Comparison of ENCODE assay signal across 20 cellular contexts in the genomic region with DNA sequence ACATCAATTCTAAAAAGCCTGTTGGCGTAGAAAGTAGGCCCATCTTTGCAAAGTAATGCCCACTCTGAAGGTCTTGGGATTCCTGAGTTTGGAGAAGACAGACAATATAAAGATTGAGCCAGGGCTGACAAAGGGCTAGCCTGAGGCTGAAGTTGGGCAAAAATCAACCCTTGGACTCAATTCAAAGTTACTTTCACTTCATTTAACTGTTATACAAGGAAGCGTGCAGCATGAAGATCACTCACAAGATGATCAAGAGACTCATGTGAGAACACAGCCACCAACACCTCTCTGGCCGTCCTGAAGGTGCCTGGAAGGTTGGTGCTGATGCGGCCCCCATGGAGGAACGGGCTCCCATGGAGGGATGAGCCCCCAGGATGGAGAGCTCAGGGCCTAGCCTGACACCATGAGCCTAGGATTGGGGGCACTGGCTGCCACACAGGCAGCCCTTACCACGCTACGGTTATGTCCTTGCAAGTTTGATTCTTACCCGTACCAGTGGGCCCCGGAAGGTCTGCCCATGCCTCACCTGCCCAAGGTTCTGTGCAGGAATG. TPM values are rescaled to one million over a fixed set of nuclear protein-coding genes. Genes with fewer than 3 reads are reported as not detected.
DNase-seq lines count a peak whose midpoint lies in the region; ATAC-seq and TF ChIP-seq lines count a peak whose summit lies in the region.
"Had no signal": no experiment of that assay in that cellular context is flagged by ENCODE, and none has a peak within 500 bp of the region (broad histone marks: within the 10 kb centered on the region; RNA-seq: fewer than 3 reads in every experiment).

No MANE protein-coding gene starts in this region.

- no peaks in the 10 kb centered on the region for H3F3A ChIP-seq in PC-3 (ENCODE audit: low read length, unreplicated experiment)

- H3K9me3 ChIP-seq in BLaER1 (no peaks in the 10 kb centered on the region), PC-3 (ENCODE audit: low read length) (no peaks in the 10 kb centered on the region), ascending aorta (no peaks in the 10 kb centered on the region), neuronal stem cell (replicated peaks in 1 of 2; ENCODE audit: control insufficient read depth in 2 of 2, insufficient read depth in 1 of 2, low read depth in 1 of 2, low read length in 2 of 2) (no peaks in the 10 kb centered on the region), left ventricle myocardium inferior (replicated peaks) (no peaks in the 10 kb centered on the region), MG63 (no peaks in the 10 kb centered on the region)

- no peak overlapping the region for H3K14ac ChIP-seq in neuronal stem cell (ENCODE audit: low read length)

- H3K36me3 ChIP-seq in BLaER1, result no peaks in the 10 kb centered on the region
- no peaks in the 10 kb centered on the region for H3K36me3 ChIP-seq in PC-3 (ENCODE audit: low read depth, low read length)
- H3K36me3 ChIP-seq in ascending aorta, result no peaks in the 10 kb centered on the region
- H3K36me3 ChIP-seq in neuronal stem cell (replicated peaks in 1 of 2; ENCODE audit: control insufficient read depth in 2 of 2, insufficient read depth in 2 of 2, low read length in 2 of 2), result no peaks in the 10 kb centered on the region
- no peaks in the 10 kb centered on the region for H3K36me3 ChIP-seq in left ventricle myocardium inferior
- H3K36me3 ChIP-seq in MG63, result no peaks in the 10 kb centered on the region

- H3K23ac ChIP-seq in neuronal stem cell (ENCODE audit: low read depth, low read length, poor library complexity), result no peak overlapping the region

- H3K4ac ChIP-seq in neuronal stem cell (ENCODE audit: low read length), result no peak overlapping the region

- no peak overlapping the region for H2BK12ac ChIP-seq in neuronal stem cell (ENCODE audit: low read length)

- intact Hi-C loops in PC-3 (cut with micrococcal nuclease) (no loop called here), ascending aorta (cut with DNase I) (loop anchor here (2.0 kb wide), 1 partner anchor 42 kb away; no protein-coding TSS in a partner anchor), left cardiac atrium (cut with DNase I) (no loop called here), left ventricle myocardium inferior (cut with micrococcal nuclease) (no loop called here)

- H3K79me2 ChIP-seq in PC-3 (ENCODE audit: low read length), result no peaks in the 10 kb centered on the region

- CTCF ChIA-PET in PC-3 (lab: Charles Lee), result no interaction called here

- H2BK15ac ChIP-seq in neuronal stem cell (ENCODE audit: low read length), result no peak overlapping the region

- no CpG with 5 or more reads among the region's 9 CpGs for WGBS in neuronal stem cell (ENCODE audit: extremely low coverage in 2 of 2, insufficient read length in 2 of 2, insufficient replicate concordance in 1 of 2), 2 donors

- H3K9ac ChIP-seq in BLaER1 (no peak overlapping the region), PC-3 (ENCODE audit: low read length) (peak overlapping the region; percentile 39; the same call in 1 of the 2 replicates), neuronal stem cell (ENCODE audit: low read depth, low read length, poor library complexity) (no peak overlapping the region)

- no peak overlapping the region for H4K91ac ChIP-seq in neuronal stem cell (ENCODE audit: low read depth, low read length, poor library complexity)

- no peak for TF ChIP-seq CTCF in PC-3 (conservative IDR thresholded peaks at IDR 0.05; ENCODE audit: low read depth, low read length)
- TF ChIP-seq CTCF in ascending aorta (IDR thresholded peaks at IDR 0.05), result no peak
- TF ChIP-seq CTCF in left ventricle myocardium inferior (IDR thresholded peaks at IDR 0.05; ENCODE audit: borderline replicate concordance), result no peak

- H3K27me3 ChIP-seq in BLaER1 (no peaks in the 10 kb centered on the region), PC-3 (ENCODE audit: low read length) (no peaks in the 10 kb centered on the region), ascending aorta (no peaks in the 10 kb centered on the region), neuronal stem cell (ENCODE audit: control insufficient read depth in 3 of 3, insufficient read depth in 3 of 3, low read depth in 1 of 3, low read length in 3 of 3) (no peaks in the 10 kb centered on the region), left ventricle myocardium inferior (ENCODE audit: low read depth) (peaks cover 14% of the 10 kb centered on the region), MG63 (no peaks in the 10 kb centered on the region)

- peaks cover 48% of the 10 kb centered on the region for H3K4me1 ChIP-seq in BLaER1
- peaks cover 25% of the 10 kb centered on the region for H3K4me1 ChIP-seq in PC-3 (ENCODE audit: insufficient read depth, low read length)
- H3K4me1 ChIP-seq in ascending aorta, result peaks cover 3 to 25% of the 10 kb centered on the region in 2 donors
- H3K4me1 ChIP-seq in neuronal stem cell (ENCODE audit: control insufficient read depth in 2 of 2, insufficient read depth in 1 of 2, low read depth in 1 of 2, low read length in 2 of 2), result peaks cover 5 to 7% of the 10 kb centered on the region in 2 donors
- H3K4me1 ChIP-seq in left ventricle myocardium inferior, result peaks cover 20% of the 10 kb centered on the region

- no peak overlapping the region for H3K18ac ChIP-seq in neuronal stem cell (ENCODE audit: low read length)

- no peak overlapping the region for H2AK5ac ChIP-seq in neuronal stem cell (ENCODE audit: low read depth, low read length)

- BruUV-seq in PC-3 (replicated peaks; lab: Mats Ljungman, UMichigan), result no TSS peak

- H4K8ac ChIP-seq in neuronal stem cell (ENCODE audit: low read depth, low read length), result peak overlapping the region; percentile 83

- H2BK5ac ChIP-seq in neuronal stem cell (ENCODE audit: low read length), result no peak overlapping the region

- no peak overlapping the region for H2AFZ ChIP-seq in PC-3 (ENCODE audit: low read length)
- no peak overlapping the region for H2AFZ ChIP-seq in neuronal stem cell (ENCODE audit: low read length)

- POLR2A ChIA-PET in PC-3 (lab: Charles Lee; ENCODE audit: unreplicated experiment), result interaction anchor here (0.7 kb wide), 1 partner anchor 29 kb away, joined by 3 read pairs; no protein-coding TSS in a partner anchor

- H4K20me1 ChIP-seq in BLaER1 (no peaks in the 10 kb centered on the region), PC-3 (ENCODE audit: low read length) (no peaks in the 10 kb centered on the region)

- H3K79me1 ChIP-seq in neuronal stem cell (ENCODE audit: low read depth, low read length), result no peaks in the 10 kb centered on the region

- H3K4me3 ChIP-seq in BLaER1 (no peak overlapping the region), PC-3 (ENCODE audit: low read length) (no peak overlapping the region), ascending aorta (no peak overlapping the region), neuronal stem cell (ENCODE audit: low read length in 2 of 2) (no peak overlapping the region), left ventricle myocardium inferior (no peak overlapping the region), MG63 (no peak overlapping the region)

- peak overlapping the region; percentile 64 for H3K4me2 ChIP-seq in BLaER1
- peak overlapping the region; percentile 35 for H3K4me2 ChIP-seq in PC-3 (ENCODE audit: low read length)
- H3K4me2 ChIP-seq in neuronal stem cell (ENCODE audit: insufficient read depth, low read length, poor library complexity, severe bottlenecking), result no peak overlapping the region

- ATAC-seq in PC-3 (no peak), left cardiac atrium (no peak)
- ATAC-seq: Right ventricle myocardium inferior had no signal

- DNase-seq in PC-3, result no peak
- no peak for DNase-seq in ascending aorta (ENCODE audit: low spot score in 2 of 2)
- DNase-seq in neuronal stem cell (ENCODE audit: low spot score), result no peak
- no peak for DNase-seq in left cardiac atrium
- DNase-seq in NCI-H446 (lab: John Stamatoyannopoulos, UW), result no peak
- DNase-seq in left ventricle myocardium inferior, result no peak
- no peak for DNase-seq in MG63
- DNase-seq: 8988T, EL, GF-D8, HFFc6, Kasumi-1, MM.1S, NCI-H1048, NCI-H1417 treated with DMSO at 0.1 percent for 48 hours, NCI-H187, SW 1271 had no signal

- H3K27ac ChIP-seq in BLaER1, result peak overlapping the region; percentile 33
- peak overlapping the region; percentile 85 for H3K27ac ChIP-seq in PC-3 (ENCODE audit: low read length)
- H3K27ac ChIP-seq in ascending aorta, result peak overlapping the region; percentile 40 to 51
- H3K27ac ChIP-seq in neuronal stem cell (replicated peaks; ENCODE audit: low read length), result no peak overlapping the region
- H3K27ac ChIP-seq in left ventricle myocardium inferior (replicated peaks), result no peak overlapping the region

- H2BK120ac ChIP-seq in neuronal stem cell (ENCODE audit: low read depth, low read length), result no peak overlapping the region

- H3K9me2 ChIP-seq in PC-3 (replicated peaks; ENCODE audit: low read length), result no peaks in the 10 kb centered on the region

RNA-seq across cellular contexts. Expression of a gene that starts 26.6 kb away (rescaled TPM):
- total RNA-seq in PC-3 (2014; rRNA removed), result 7.3 and 12.0 TPM in 2 replicates
- 125 TPM for total RNA-seq in ascending aorta
- polyA plus RNA-seq in neuronal stem cell (2013, experiment 1 of 2), result 0.52 TPM
- polyA plus RNA-seq in neuronal stem cell (2013, experiment 2 of 2), result 0.53 TPM
- total RNA-seq in left cardiac atrium, result 10 to 100 TPM in 1 of 2 donors, 1 to 10 TPM in 1; 5.5 to 25.9 TPM
- total RNA-seq in left ventricle myocardium inferior, result 7.1 TPM
- 2.2 and 5.5 TPM in 2 replicates for total RNA-seq in MG63 (2014; rRNA removed; shearing (Covaris generic); ENCODE audit: low replicate concordance)
- polyA plus RNA-seq: CD14-positive monocyte had no signal

Comparison
In these comparisons a context has a peak if more than half of its experiments do, and no peak if none do; other contexts are left out.
1. H3K27ac ChIP-seq: peak in BLaER1 (single experiment), PC-3 (single experiment) and ascending aorta (2 of 2); none in neuronal stem cell (single experiment) and left ventricle myocardium inferior (single experiment).